ENCODE assay signal across 7 cellular contexts in the genomic region with DNA sequence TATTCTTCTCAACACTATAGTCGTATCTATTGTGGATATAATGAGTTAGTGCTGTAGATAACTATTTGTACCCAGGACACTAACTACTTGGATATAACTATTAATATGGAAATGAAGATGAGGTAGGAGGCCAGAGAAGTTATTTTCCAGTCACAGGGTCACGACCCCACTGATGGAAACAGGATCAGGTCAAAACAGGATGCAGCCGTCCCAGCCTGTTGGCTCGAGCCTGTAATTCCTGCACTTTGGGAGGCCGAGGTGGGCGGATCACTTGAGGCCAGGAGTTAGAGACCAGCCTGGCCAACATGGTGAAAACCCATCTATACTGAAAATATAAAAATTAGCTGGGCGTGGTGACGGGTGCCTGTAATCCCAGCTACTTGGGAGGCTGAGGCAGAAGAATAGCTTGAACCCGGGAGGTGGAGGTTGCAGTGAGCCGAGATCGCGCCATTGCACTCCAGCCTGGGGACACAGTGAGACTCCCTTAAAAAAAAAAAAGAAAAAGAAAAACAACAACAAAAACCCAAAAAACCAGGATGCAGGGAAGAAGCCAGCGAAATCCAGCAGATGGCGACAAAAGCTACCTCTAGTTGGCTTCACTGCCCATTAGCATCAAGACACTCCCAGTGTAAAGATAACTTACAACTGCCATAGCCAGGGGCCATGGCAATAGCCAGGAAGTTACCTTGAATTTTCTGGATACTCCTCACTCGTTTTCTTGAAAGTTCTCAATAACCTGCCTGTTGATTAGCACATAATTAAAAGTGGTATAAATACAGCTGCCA. TPM values are rescaled to one million over a fixed set of nuclear protein-coding genes. Genes with fewer than 3 reads are reported as not detected.
DNase-seq lines count a peak whose midpoint lies in the region; ATAC-seq, FAIRE-seq and TF ChIP-seq lines count a peak whose summit lies in the region.

No MANE protein-coding gene starts in this region.

- no peak for TF ChIP-seq POLR2A in GM12892 (IDR thresholded peaks at IDR 0.05; ENCODE audit: low read depth, low read length)

- ATAC-seq in HG03342 (IDR thresholded peaks at IDR 0.05; ENCODE audit: unreplicated experiment) (peak; percentile 58), GM18502 (IDR thresholded peaks at IDR 0.05; ENCODE audit: poor library complexity, unreplicated experiment) (no peak)

- peak; percentile 93 for DNase-seq in ELF-1 (ENCODE audit: low read depth, low spot score)
- DNase-seq in RPMI7951 (ENCODE audit: low read depth), result peak; percentile 20
- peak; percentile 26 for DNase-seq in germinal center (ENCODE audit: low spot score)
- DNase-seq in GM12892 (ENCODE audit: insufficient read length), result no peak
- DNase-seq in dedifferentiated amniotic fluid mesenchymal stem cell (ENCODE audit: extremely low spot score), result no peak

- no peak for FAIRE-seq in GM12892 (lab: Jason Lieb, UNC)

RNA-seq across cellular contexts. Expression of a gene that starts 37.9 kb away (rescaled TPM):
- 2.1 and 2.9 TPM in 2 replicates for total RNA-seq in RPMI7951 (2014; rRNA removed; shearing (Covaris generic))
- polyA plus RNA-seq in GM12892 (2012; ENCODE audit: missing spikeins), result 8.1 TPM

Comparison
In these comparisons a context has a peak if more than half of its experiments do, and no peak if none do; other contexts are left out.
1. DNase-seq: peak in ELF-1 (single experiment), RPMI7951 (single experiment) and germinal center (single experiment); none in GM12892 (single experiment) and dedifferentiated amniotic fluid mesenchymal stem cell (single experiment).